1 cellular context compared by ENCODE assay signal in genomic region chr6:125511809-125512341, GRCh38.
A peak's percentile ranks its signal among the peaks of the same experiment; 100 is the strongest.
TF ChIP-seq lines count a peak whose summit lies in the region.

No MANE protein-coding gene starts in this region.

TF ChIP-seq in HEK293, 187 proteins besides CTCF, POLR2A, EP300 and RAD21 (continued from another document):
- TF ChIP-seq BCL6B (tag by site-specific recombination; IDR thresholded peaks at IDR 0.05) (no peak; the same call in none of the 2 replicates), HOXD13 (CRISPR knock-in tag; IDR thresholded peaks at IDR 0.05; ENCODE audit: borderline replicate concordance) (no peak; the same call in 1 of the 2 replicates), ZNF596 (tag by site-specific recombination; IDR thresholded peaks at IDR 0.05) (no peak), ZSCAN5A (tag by site-specific recombination; IDR thresholded peaks at IDR 0.05) (peak; percentile 48; the same call in 1 of the 2 replicates), ZNF664 (tag by site-specific recombination; IDR thresholded peaks at IDR 0.05) (no peak), ZNF473 (tag by site-specific recombination; IDR thresholded peaks at IDR 0.05) (no peak), ZBTB20 (tag by site-specific recombination; IDR thresholded peaks at IDR 0.05) (no peak), ZNF501 (tag by site-specific recombination; IDR thresholded peaks at IDR 0.05) (peak; percentile 88), ZNF266 (tag by site-specific recombination; IDR thresholded peaks at IDR 0.05; ENCODE audit: low read depth) (no peak), ZNF302 (tag by site-specific recombination; IDR thresholded peaks at IDR 0.05; ENCODE audit: low read depth) (no peak), ZNF514 (tag by site-specific recombination; IDR thresholded peaks at IDR 0.05) (no peak), GLIS1 (tag by site-specific recombination; IDR thresholded peaks at IDR 0.05) (no peak), ZNF280C (tag by site-specific recombination; IDR thresholded peaks at IDR 0.05) (no peak), GFI1B (tag by site-specific recombination; IDR thresholded peaks at IDR 0.05) (0 out of 2 replicates have a peak, but pooled peaks have one; percentile 24), TRIM28 (IDR thresholded peaks at IDR 0.05; ENCODE audit: borderline replicate concordance, low read length) (peak; percentile 69; the same call in 1 of the 2 replicates), ZNF544 (tag by site-specific recombination; IDR thresholded peaks at IDR 0.05) (no peak), ZNF768 (tag by site-specific recombination; IDR thresholded peaks at IDR 0.05) (no peak), SCRT1 (tag by site-specific recombination; IDR thresholded peaks at IDR 0.05; ENCODE audit: borderline replicate concordance) (no peak), ZNF423 (tag by site-specific recombination; IDR thresholded peaks at IDR 0.05) (no peak), GLIS2 (tag by site-specific recombination; IDR thresholded peaks at IDR 0.05) (no peak; the same call in 1 of the 2 replicates), ZNF341 (tag by site-specific recombination; IDR thresholded peaks at IDR 0.05; ENCODE audit: low read depth) (no peak), MYNN (tag by site-specific recombination; IDR thresholded peaks at IDR 0.05; ENCODE audit: borderline replicate concordance) (no peak), SP2 (tag by site-specific recombination; IDR thresholded peaks at IDR 0.05) (0 out of 2 replicates have a peak, but pooled peaks have one; percentile 17), ZNF449 (tag by site-specific recombination; IDR thresholded peaks at IDR 0.05) (no peak; the same call in 1 of the 2 replicates), TSHZ1 (tag by site-specific recombination; IDR thresholded peaks at IDR 0.05; ENCODE audit: borderline replicate concordance) (peak; percentile 97), WT1 (tag by site-specific recombination; IDR thresholded peaks at IDR 0.05) (peak; percentile 94), ZFP69B (tag by site-specific recombination; IDR thresholded peaks at IDR 0.05) (peak; percentile 77), SP7 (tag by site-specific recombination; IDR thresholded peaks at IDR 0.05) (peak; percentile 97), ZBTB1 (tag by site-specific recombination; IDR thresholded peaks at IDR 0.05) (peak; percentile 57; the same call in 1 of the 2 replicates), HOXA7 (CRISPR knock-in tag; IDR thresholded peaks at IDR 0.05; ENCODE audit: borderline replicate concordance) (no peak), ZNF426 (tag by site-specific recombination; IDR thresholded peaks at IDR 0.05) (no peak), ZNF18 (tag by site-specific recombination; IDR thresholded peaks at IDR 0.05) (no peak), ZNF354C (tag by site-specific recombination; IDR thresholded peaks at IDR 0.05; ENCODE audit: borderline replicate concordance, low read depth) (no peak), KLF16 (tag by site-specific recombination; IDR thresholded peaks at IDR 0.05) (peak; percentile 64), ZEB2 (tag by site-specific recombination; IDR thresholded peaks at IDR 0.05) (peak; percentile 92), ZNF2 (tag by site-specific recombination; IDR thresholded peaks at IDR 0.05) (peak; percentile 65; the same call in 1 of the 2 replicates), ZNF169 (tag by site-specific recombination; IDR thresholded peaks at IDR 0.05) (no peak), PRDM4 (tag by site-specific recombination; IDR thresholded peaks at IDR 0.05) (0 out of 2 replicates have a peak, but pooled peaks have one; percentile 16), REPIN1 (tag by site-specific recombination; IDR thresholded peaks at IDR 0.05; ENCODE audit: low read depth) (no peak), GLI4 (tag by site-specific recombination; IDR thresholded peaks at IDR 0.05) (no peak), SETDB1 (IDR thresholded peaks at IDR 0.05; ENCODE audit: insufficient read length, low read length) (peak; percentile 94), ZNF701 (tag by site-specific recombination; IDR thresholded peaks at IDR 0.05) (no peak), ZNF114 (tag by site-specific recombination; IDR thresholded peaks at IDR 0.05) (no peak), ZNF747 (tag by site-specific recombination; IDR thresholded peaks at IDR 0.05) (no peak), ZNF23 (tag by site-specific recombination; IDR thresholded peaks at IDR 0.05; ENCODE audit: borderline replicate concordance) (no peak), KLF10 (tag by site-specific recombination; IDR thresholded peaks at IDR 0.05) (peak; percentile 80), FEZF1 (tag by site-specific recombination; IDR thresholded peaks at IDR 0.05) (peak; percentile 75), ZNF488 (tag by site-specific recombination; IDR thresholded peaks at IDR 0.05) (no peak), ZNF16 (tag by site-specific recombination; IDR thresholded peaks at IDR 0.05; ENCODE audit: low read depth) (no peak), ZNF707 (tag by site-specific recombination; IDR thresholded peaks at IDR 0.05) (no peak), EGR2 (tag by site-specific recombination; IDR thresholded peaks at IDR 0.05; ENCODE audit: low read depth) (no peak), ZNF121 (tag by site-specific recombination; IDR thresholded peaks at IDR 0.05) (no peak), ZSCAN23 (tag by site-specific recombination; IDR thresholded peaks at IDR 0.05) (peak; percentile 92), ZNF776 (tag by site-specific recombination; IDR thresholded peaks at IDR 0.05; ENCODE audit: borderline replicate concordance) (no peak), ZNF571 (tag by site-specific recombination; IDR thresholded peaks at IDR 0.05) (no peak)
